23 cellular contexts compared by ENCODE assay signal in genomic region chr11:10499452-10500262, GRCh38. TPM values are rescaled to one million over a fixed set of nuclear protein-coding genes. Genes with fewer than 3 reads are reported as not detected.
DNase-seq lines count a peak whose midpoint lies in the region; ATAC-seq and TF ChIP-seq lines count a peak whose summit lies in the region.
"Had no signal": no experiment of that assay in that cellular context is flagged by ENCODE, and none has a peak within 500 bp of the region (broad histone marks: within the 10 kb centered on the region; RNA-seq: fewer than 3 reads in every experiment).

No MANE protein-coding gene starts in this region.

- H3K4me3 ChIP-seq in fibroblast of the aortic adventitia (ENCODE audit: low read depth, low read length), result no peak overlapping the region
- no peak overlapping the region for H3K4me3 ChIP-seq in smooth muscle cell
- H3K4me3 ChIP-seq: hepatocyte had no signal

- no peaks in the 10 kb centered on the region for H3K27me3 ChIP-seq in smooth muscle cell (ENCODE audit: low read depth)
- H3K27me3 ChIP-seq: hepatocyte had no signal

- no peak overlapping the region for H3K4me2 ChIP-seq in smooth muscle cell
- H3K4me2 ChIP-seq: hepatocyte had no signal

- no peak overlapping the region for H3K9ac ChIP-seq in smooth muscle cell (ENCODE audit: low read depth)

- H3K27me3 Mint-ChIP-seq in activated naive CD4-positive, alpha-beta T cell treated with anti-CD3 and anti-CD28 coated beads, Interleukin-2, amount 50 U/mL, for 24 hours, result no peaks in the 10 kb centered on the region
- no peaks in the 10 kb centered on the region for H3K27me3 Mint-ChIP-seq in activated CD8-positive, alpha-beta memory T cell treated with anti-CD3 and anti-CD28 coated beads, Interleukin-2, amount 10 ng/mL, durations not matched to agents 7 days and 5 days
- H3K27me3 Mint-ChIP-seq: activated CD4-positive, alpha-beta memory T cell treated with anti-CD3 and anti-CD28 coated beads for 36 hours; CD4-positive, alpha-beta memory T cell; IgD-negative memory B cell; stimulated activated naive B cell treated with anti-CD40 and anti-IgM and Interleukin-4, amounts not matched to agents 10 μg/mL and 1 μg/mL and 100 μg/mL, for 72 hours; type B pancreatic cell had no signal

- no peaks in the 10 kb centered on the region for H4K20me1 ChIP-seq in smooth muscle cell (ENCODE audit: low read depth)

- H3K4me1 ChIP-seq in smooth muscle cell (ENCODE audit: low read depth), result no peaks in the 10 kb centered on the region

- no peaks in the 10 kb centered on the region for H3K36me3 ChIP-seq in smooth muscle cell (ENCODE audit: low read depth)

- no peaks in the 10 kb centered on the region for H3F3A ChIP-seq in smooth muscle cell (ENCODE audit: low read depth)

- no peak overlapping the region for H3K27ac ChIP-seq in smooth muscle cell (ENCODE audit: low read depth)
- H3K27ac ChIP-seq: hepatocyte, HL-60 had no signal

- H3K4me1 Mint-ChIP-seq in activated naive CD4-positive, alpha-beta T cell treated with anti-CD3 and anti-CD28 coated beads, Interleukin-2, amount 50 U/mL, for 24 hours, result no peaks in the 10 kb centered on the region
- H3K4me1 Mint-ChIP-seq in activated CD8-positive, alpha-beta memory T cell treated with anti-CD3 and anti-CD28 coated beads, Interleukin-2, amount 10 ng/mL, durations not matched to agents 7 days and 5 days, result no peaks in the 10 kb centered on the region
- H3K4me1 Mint-ChIP-seq: mesothelial cell of epicardium had no signal

- no peaks in the 10 kb centered on the region for H3K9me3 ChIP-seq in smooth muscle cell (replicated peaks; ENCODE audit: low read depth)

- no peak for DNase-seq in activated naive CD4-positive, alpha-beta T cell (lab: John Stamatoyannopoulos, UW)
- peak; percentile 28 for DNase-seq in activated CD8-positive, alpha-beta memory T cell treated with anti-CD3 and anti-CD28 coated beads, Interleukin-2, amount 10 ng/mL, durations not matched to agents 7 days and 5 days
- peak; percentile 40 for DNase-seq in fibroblast of the aortic adventitia (ENCODE audit: low read depth)
- peak; percentile 27 for DNase-seq in stromal cell of bone marrow (ENCODE audit: low read depth)
- no peak for DNase-seq in smooth muscle cell (lab: John Stamatoyannopoulos, UW; ENCODE audit: unreplicated experiment)
- DNase-seq: activated CD4-positive, alpha-beta memory T cell treated with anti-CD3 and anti-CD28 coated beads for 36 hours; CD4-positive, alpha-beta memory T cell; DMS79 treated with DMSO at 0.1 percent for 48 hours; NCI-H187 treated with DMSO at 0.1 percent for 48 hours; retina; SIG-M5; stimulated activated naive B cell treated with anti-CD40 and anti-IgM and Interleukin-4, amounts not matched to agents 10 μg/mL and 1 μg/mL and 100 μg/mL, for 72 hours; T-helper 2 cell; WERI-Rb-1 had no signal

- H3K27ac Mint-ChIP-seq in activated naive CD4-positive, alpha-beta T cell treated with anti-CD3 and anti-CD28 coated beads, Interleukin-2, amount 50 U/mL, for 24 hours, result peak overlapping the region; percentile 51
- no peak overlapping the region for H3K27ac Mint-ChIP-seq in activated CD8-positive, alpha-beta memory T cell treated with anti-CD3 and anti-CD28 coated beads, Interleukin-2, amount 10 ng/mL, durations not matched to agents 7 days and 5 days
- H3K27ac Mint-ChIP-seq: activated CD4-positive, alpha-beta memory T cell treated with anti-CD3 and anti-CD28 coated beads for 36 hours; mesothelial cell of epicardium; stimulated activated naive B cell treated with anti-CD40 and anti-IgM and Interleukin-4, amounts not matched to agents 10 μg/mL and 1 μg/mL and 100 μg/mL, for 72 hours; type B pancreatic cell had no signal

- H2AFZ ChIP-seq in smooth muscle cell (ENCODE audit: low read depth), result no peak overlapping the region
- H2AFZ ChIP-seq: hepatocyte had no signal

- ATAC-seq in activated CD8-positive, alpha-beta memory T cell treated with anti-CD3 and anti-CD28 coated beads, Interleukin-2, amount 10 ng/mL, durations not matched to agents 7 days and 5 days, result no peak
- ATAC-seq in HG03457 (IDR thresholded peaks at IDR 0.05; ENCODE audit: unreplicated experiment) (no peak), GM21737 (IDR thresholded peaks at IDR 0.05; ENCODE audit: unreplicated experiment) (no peak)
- ATAC-seq: stimulated activated naive B cell treated with anti-CD40 and anti-IgM and Interleukin-4, amounts not matched to agents 10 μg/mL and 1 μg/mL and 100 μg/mL, for 72 hours had no signal

- WGBS in smooth muscle cell (ENCODE audit: low lambda C conversion rate), result 94% methylated on average over 15 of the region's 15 CpGs

- no peaks in the 10 kb centered on the region for H3K79me2 ChIP-seq in smooth muscle cell (ENCODE audit: low read depth)
- H3K79me2 ChIP-seq: hepatocyte had no signal

- CTCF ChIA-PET in activated CD8-positive, alpha-beta memory T cell treated with anti-CD3 and anti-CD28 coated beads, Interleukin-2, amount 10 ng/mL, durations not matched to agents 7 days and 5 days (lab: Charles Lee), result no interaction called here

- TF ChIP-seq CTCF in fibroblast of the aortic adventitia (IDR thresholded peaks at IDR 0.05; ENCODE audit: insufficient read depth, low read length) (no peak), smooth muscle cell (IDR thresholded peaks at IDR 0.05; ENCODE audit: borderline replicate concordance, insufficient read depth, poor library complexity, severe bottlenecking) (no peak)

- no peaks in the 10 kb centered on the region for H3K9me3 Mint-ChIP-seq in activated naive CD4-positive, alpha-beta T cell treated with anti-CD3 and anti-CD28 coated beads, Interleukin-2, amount 50 U/mL, for 24 hours
- no peaks in the 10 kb centered on the region for H3K9me3 Mint-ChIP-seq in activated CD8-positive, alpha-beta memory T cell treated with anti-CD3 and anti-CD28 coated beads, Interleukin-2, amount 10 ng/mL, durations not matched to agents 7 days and 5 days (ENCODE audit: low read depth)
- H3K9me3 Mint-ChIP-seq: activated CD4-positive, alpha-beta memory T cell treated with anti-CD3 and anti-CD28 coated beads for 36 hours; CD4-positive, alpha-beta memory T cell; IgD-negative memory B cell; mesothelial cell of epicardium; stimulated activated naive B cell treated with anti-CD40 and anti-IgM and Interleukin-4, amounts not matched to agents 10 μg/mL and 1 μg/mL and 100 μg/mL, for 72 hours; type B pancreatic cell had no signal

- H3K36me3 Mint-ChIP-seq in activated naive CD4-positive, alpha-beta T cell treated with anti-CD3 and anti-CD28 coated beads, Interleukin-2, amount 50 U/mL, for 24 hours, result peaks cover 8% of the 10 kb centered on the region
- H3K36me3 Mint-ChIP-seq in activated CD8-positive, alpha-beta memory T cell treated with anti-CD3 and anti-CD28 coated beads, Interleukin-2, amount 10 ng/mL, durations not matched to agents 7 days and 5 days, result peaks cover 10% of the 10 kb centered on the region

- no peak overlapping the region for H3K4me3 Mint-ChIP-seq in activated naive CD4-positive, alpha-beta T cell treated with anti-CD3 and anti-CD28 coated beads, Interleukin-2, amount 50 U/mL, for 24 hours
- H3K4me3 Mint-ChIP-seq in activated CD8-positive, alpha-beta memory T cell treated with anti-CD3 and anti-CD28 coated beads, Interleukin-2, amount 10 ng/mL, durations not matched to agents 7 days and 5 days, result no peak overlapping the region
- H3K4me3 Mint-ChIP-seq: activated CD4-positive, alpha-beta memory T cell treated with anti-CD3 and anti-CD28 coated beads for 36 hours; CD4-positive, alpha-beta memory T cell; IgD-negative memory B cell; mesothelial cell of epicardium; neural crest cell; stimulated activated naive B cell treated with anti-CD40 and anti-IgM and Interleukin-4, amounts not matched to agents 10 μg/mL and 1 μg/mL and 100 μg/mL, for 72 hours; type B pancreatic cell had no signal

RNA-seq across cellular contexts. Expression of gene RNF141, which starts 41.3 kb away (rescaled TPM):
- 10 to 100 TPM in 1 of 2 experiments, 1 to 10 TPM in 1; 9.4 to 10.1 TPM for total RNA-seq in activated CD8-positive, alpha-beta memory T cell treated with anti-CD3 and anti-CD28 coated beads, Interleukin-2, amount 10 ng/mL, durations not matched to agents 7 days and 5 days
- total RNA-seq in fibroblast of the aortic adventitia (ENCODE audit: low replicate concordance) (12.9 and 34.9 TPM in 2 replicates), smooth muscle cell (24.4 and 26.6 TPM in 2 replicates)
- 16.2 and 26.1 TPM in 2 replicates for polyA plus RNA-seq in smooth muscle cell

RNA-seq across cellular contexts. Expression of gene AMPD3, which starts 44.6 kb away (rescaled TPM):
- 10 to 100 TPM in 1 of 2 experiments, 1 to 10 TPM in 1; 8.8 to 13.4 TPM for total RNA-seq in activated CD8-positive, alpha-beta memory T cell treated with anti-CD3 and anti-CD28 coated beads, Interleukin-2, amount 10 ng/mL, durations not matched to agents 7 days and 5 days
- 5.3 and 7.0 TPM in 2 replicates for total RNA-seq in fibroblast of the aortic adventitia (ENCODE audit: low replicate concordance)
- 3.6 and 3.9 TPM in 2 replicates for total RNA-seq in smooth muscle cell
- 0.67 and 2.1 TPM in 2 replicates for polyA plus RNA-seq in smooth muscle cell

Comparison
In these comparisons a context has a peak if more than half of its experiments do, and no peak if none do; other contexts are left out.
1. DNase-seq: peak in activated CD8-positive, alpha-beta memory T cell treated with anti-CD3 and anti-CD28 coated beads, Interleukin-2, amount 10 ng/mL, durations not matched to agents 7 days and 5 days (single experiment), fibroblast of the aortic adventitia (single experiment) and stromal cell of bone marrow (single experiment); none in activated naive CD4-positive, alpha-beta T cell (0 of 4) and smooth muscle cell (single experiment).